Comparison of ENCODE assay signal across 9 cellular contexts in genomic region chr12:107759410-107759809, GRCh38. TPM values are rescaled to one million over a fixed set of nuclear protein-coding genes. Genes with fewer than 3 reads are reported as not detected.
DNase-seq lines count a peak whose midpoint lies in the region; ATAC-seq and TF ChIP-seq lines count a peak whose summit lies in the region.
"Had no signal": no experiment of that assay in that cellular context is flagged by ENCODE, and none has a peak within 500 bp of the region (broad histone marks: within the 10 kb centered on the region; RNA-seq: fewer than 3 reads in every experiment).

No MANE protein-coding gene starts in this region.

- no peak for TF ChIP-seq EP300 in SK-N-SH (IDR thresholded peaks at IDR 0.05; ENCODE audit: borderline replicate concordance in 1 of 2, low read depth in 1 of 2, low read length in 1 of 2)

- peaks cover 24% of the 10 kb centered on the region for H4K20me1 ChIP-seq in SK-N-SH (ENCODE audit: insufficient read depth)

- H3K36me3 ChIP-seq in CD4-positive, CD25-positive, alpha-beta regulatory T cell (ENCODE audit: control insufficient read depth, insufficient read depth, low read length) = peaks cover 38% of the 10 kb centered on the region
- peaks cover 32 to 42% of the 10 kb centered on the region in 2 experiments for H3K36me3 ChIP-seq in SK-N-SH (replicated peaks in 1 of 2; ENCODE audit: control insufficient read depth in 1 of 2, insufficient read depth in 2 of 2, low read length in 1 of 2)

- H3K79me2 ChIP-seq in SK-N-SH (ENCODE audit: insufficient read depth) = peaks cover 60% of the 10 kb centered on the region

- H3K4me2 ChIP-seq in SK-N-SH = peak overlapping the region; percentile 83

- no peak for TF ChIP-seq RAD21 in SK-N-SH (IDR thresholded peaks at IDR 0.05; ENCODE audit: low read length)

- no peaks in the 10 kb centered on the region for H3K27me3 ChIP-seq in CD4-positive, CD25-positive, alpha-beta regulatory T cell (ENCODE audit: control insufficient read depth, insufficient read depth, low read length)
- no peaks in the 10 kb centered on the region for H3K27me3 ChIP-seq in SK-N-SH (ENCODE audit: insufficient read depth)

- peak overlapping the region; percentile 45 for H3K27ac ChIP-seq in CD4-positive, CD25-positive, alpha-beta regulatory T cell (ENCODE audit: insufficient read depth, low read length, poor library complexity, severe bottlenecking)
- peak overlapping the region in 1 of 2 experiments; percentile 71; a peak in 3 of 4 replicates for H3K27ac ChIP-seq in SK-N-SH (ENCODE audit: low read depth in 2 of 2, low read length in 1 of 2)

- H3K27me3 Mint-ChIP-seq in CD4-positive, CD25-positive, alpha-beta regulatory T cell = no peaks in the 10 kb centered on the region
- no peaks in the 10 kb centered on the region for H3K27me3 Mint-ChIP-seq in natural killer cell treated with Interleukin-12 subunit alpha and Interleukin-12 subunit beta and Interleukin-15 and Interleukin-18, amount 100 ng/mL, for 72 hours

- H3K36me3 Mint-ChIP-seq in CD4-positive, CD25-positive, alpha-beta regulatory T cell = peaks cover 5% of the 10 kb centered on the region
- H3K36me3 Mint-ChIP-seq in natural killer cell treated with Interleukin-12 subunit alpha and Interleukin-12 subunit beta and Interleukin-15 and Interleukin-18, amount 100 ng/mL, for 72 hours = peaks cover 6% of the 10 kb centered on the region

- CTCF ChIA-PET in SK-N-SH (lab: Yijun Ruan, JAX) = interaction anchor here (1.8 to 9.0 kb wide), 2 partner anchors 16 to 126 kb away, joined by 4 to 68 read pairs; no protein-coding TSS in a partner anchor

- no peak for TF ChIP-seq CTCF in SK-N-SH (IDR thresholded peaks at IDR 0.05)

- DNase-seq in CD4-positive, CD25-positive, alpha-beta regulatory T cell = peak in 1 of 3 donors; percentile 63
- DNase-seq in HS-27A (ENCODE audit: low read depth) (peak; percentile 55), SK-N-SH (no peak), dermis microvascular lymphatic vessel endothelial cell (ENCODE audit: low read depth in 2 of 2) (peak; percentile 48 to 75), foreskin melanocyte (no peak), retina (no peak), globus pallidus (ENCODE audit: low spot score) (no peak)
- no peak for DNase-seq in natural killer cell treated with Interleukin-12 subunit alpha and Interleukin-12 subunit beta and Interleukin-15 and Interleukin-18, amount 100 ng/mL, for 72 hours (ENCODE audit: low spot score)

- H3K9me3 Mint-ChIP-seq in CD4-positive, CD25-positive, alpha-beta regulatory T cell = peaks cover 0 to 3% (median 0%) of the 10 kb centered on the region in 7 donors
- no peaks in the 10 kb centered on the region for H3K9me3 Mint-ChIP-seq in natural killer cell treated with Interleukin-12 subunit alpha and Interleukin-12 subunit beta and Interleukin-15 and Interleukin-18, amount 100 ng/mL, for 72 hours

- H3K4me1 ChIP-seq in CD4-positive, CD25-positive, alpha-beta regulatory T cell (ENCODE audit: control insufficient read depth, insufficient read depth, low read length, poor library complexity, severe bottlenecking) = peaks cover 34% of the 10 kb centered on the region
- peaks cover 10 to 15% of the 10 kb centered on the region in 2 experiments; a peak in 2 of 4 replicates for H3K4me1 ChIP-seq in SK-N-SH (ENCODE audit: control insufficient read depth in 1 of 2, insufficient read depth in 2 of 2, low read depth in 1 of 2, low read length in 1 of 2)

- H3K4me1 Mint-ChIP-seq in CD4-positive, CD25-positive, alpha-beta regulatory T cell = peaks cover 18 to 43% (median 33%) of the 10 kb centered on the region in 4 donors
- H3K4me1 Mint-ChIP-seq in natural killer cell treated with Interleukin-12 subunit alpha and Interleukin-12 subunit beta and Interleukin-15 and Interleukin-18, amount 100 ng/mL, for 72 hours (ENCODE audit: low read depth in 2 of 2) = peaks cover 24 to 27% of the 10 kb centered on the region in 2 donors

- ATAC-seq in CD4-positive, CD25-positive, alpha-beta regulatory T cell (ENCODE audit: low read depth in 2 of 2) = no peak
- no peak for ATAC-seq in natural killer cell treated with Interleukin-12 subunit alpha and Interleukin-12 subunit beta and Interleukin-15 and Interleukin-18, amount 100 ng/mL, for 72 hours

- no peak overlapping the region for H2AFZ ChIP-seq in SK-N-SH (ENCODE audit: low read depth)

- POLR2A ChIA-PET in SK-N-SH (lab: Yijun Ruan, JAX) = interaction anchor here (1.3 kb wide), 1 partner anchor 144 kb away, joined by 3 read pairs; no protein-coding TSS in a partner anchor

- H3K27ac Mint-ChIP-seq in CD4-positive, CD25-positive, alpha-beta regulatory T cell = peak overlapping the region; percentile 46 to 88 (median 66)
- peak overlapping the region; percentile 82 to 89 for H3K27ac Mint-ChIP-seq in natural killer cell treated with Interleukin-12 subunit alpha and Interleukin-12 subunit beta and Interleukin-15 and Interleukin-18, amount 100 ng/mL, for 72 hours

- peaks cover 8% of the 10 kb centered on the region for H3F3A ChIP-seq in SK-N-SH (replicated peaks; ENCODE audit: insufficient read depth)

- H3K9me3 ChIP-seq in CD4-positive, CD25-positive, alpha-beta regulatory T cell (ENCODE audit: control insufficient read depth in 2 of 2, low read length in 2 of 2) = no peaks in the 10 kb centered on the region
- no peaks in the 10 kb centered on the region for H3K9me3 ChIP-seq in SK-N-SH

- peak overlapping the region; percentile 90 for H3K9ac ChIP-seq in SK-N-SH

- no peaks in the 10 kb centered on the region for H3K9me2 ChIP-seq in SK-N-SH

- H3K4me3 ChIP-seq in CD4-positive, CD25-positive, alpha-beta regulatory T cell (ENCODE audit: low read depth, low read length) = peak overlapping the region; percentile 91
- peak overlapping the region; percentile 82 to 89 for H3K4me3 ChIP-seq in SK-N-SH (ENCODE audit: low read depth in 2 of 2, low read length in 1 of 2)

- WGBS in SK-N-SH (ENCODE audit: low lambda C conversion rate) = 11% methylated on average over 3 of the region's 3 CpGs

- peak overlapping the region; percentile 89 to 93 (median 92) for H3K4me3 Mint-ChIP-seq in CD4-positive, CD25-positive, alpha-beta regulatory T cell
- peak overlapping the region; percentile 95 for H3K4me3 Mint-ChIP-seq in natural killer cell treated with Interleukin-12 subunit alpha and Interleukin-12 subunit beta and Interleukin-15 and Interleukin-18, amount 100 ng/mL, for 72 hours

TF ChIP-seq in SK-N-SH, 30 proteins besides CTCF, POLR2A, EP300 and RAD21:
- TF ChIP-seq, protein P1, sequence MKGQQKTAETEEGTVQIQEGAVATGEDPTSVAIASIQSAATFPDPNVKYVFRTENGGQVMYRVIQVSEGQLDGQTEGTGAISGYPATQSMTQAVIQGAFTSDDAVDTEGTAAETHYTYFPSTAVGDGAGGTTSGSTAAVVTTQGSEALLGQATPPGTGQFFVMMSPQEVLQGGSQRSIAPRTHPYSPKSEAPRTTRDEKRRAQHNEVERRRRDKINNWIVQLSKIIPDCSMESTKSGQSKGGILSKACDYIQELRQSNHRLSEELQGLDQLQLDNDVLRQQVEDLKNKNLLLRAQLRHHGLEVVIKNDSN (IDR thresholded peaks at IDR 0.05; ENCODE audit: borderline replicate concordance, low read depth) = no peak
- TF ChIP-seq JUND (IDR thresholded peaks at IDR 0.05) (peak; percentile 47), MXI1 (IDR thresholded peaks at IDR 0.05; ENCODE audit: low read depth, low read length) (peak; percentile 26; the same call in 1 of the 2 replicates), MAX (IDR thresholded peaks at IDR 0.05; ENCODE audit: low read depth) (0 out of 2 replicates have a peak, but pooled peaks have one; percentile 25), ELF1 (IDR thresholded peaks at IDR 0.05) (no peak), FOSL2 (IDR thresholded peaks at IDR 0.05; ENCODE audit: borderline replicate concordance, low read depth) (peak; percentile 53; the same call in 1 of the 2 replicates), CHD2 (IDR thresholded peaks at IDR 0.05; ENCODE audit: low read length, partially characterized antibody) (no peak), RCOR1 (IDR thresholded peaks at IDR 0.05; ENCODE audit: low read length) (no peak), POLR2AphosphoS5 (IDR thresholded peaks at IDR 0.05; ENCODE audit: low read depth, low read length) (no peak), NFIC (IDR thresholded peaks at IDR 0.05; ENCODE audit: borderline replicate concordance) (no peak)

RNA-seq across cellular contexts. Expression of gene PRDM4, which starts 1.5 kb away (rescaled TPM):
- total RNA-seq in CD4-positive, CD25-positive, alpha-beta regulatory T cell = 37.3 TPM
- polyA plus RNA-seq in CD4-positive, CD25-positive, alpha-beta regulatory T cell = 10 to 100 TPM; 12.7 to 15.5 (median 13.8) TPM
- polyA plus RNA-seq in SK-N-SH (2012; rRNA removed) = 22.1 and 27.9 TPM in 2 replicates
- 22.0 and 24.6 TPM in 2 replicates for polyA plus RNA-seq in SK-N-SH (2012; cell fraction: cytosol; rRNA removed)
- 24.2 and 36.7 TPM in 2 replicates for polyA plus RNA-seq in SK-N-SH (2012; cell fraction: nucleus; rRNA removed)
- 13.4 and 20.2 TPM in 2 replicates for total RNA-seq in dermis microvascular lymphatic vessel endothelial cell
- 10 to 100 TPM; 27.0 to 36.9 TPM for total RNA-seq in natural killer cell treated with Interleukin-12 subunit alpha and Interleukin-12 subunit beta and Interleukin-15 and Interleukin-18, amount 100 ng/mL, for 72 hours

RNA-seq across cellular contexts. Expression of gene ASCL4, which starts 15.1 kb away (rescaled TPM):
- not detected for total RNA-seq in CD4-positive, CD25-positive, alpha-beta regulatory T cell
- polyA plus RNA-seq in CD4-positive, CD25-positive, alpha-beta regulatory T cell = not detected
- not detected in 2 replicates for polyA plus RNA-seq in SK-N-SH (2012; rRNA removed)
- not detected in 2 replicates for polyA plus RNA-seq in SK-N-SH (2012; cell fraction: cytosol; rRNA removed)
- polyA plus RNA-seq in SK-N-SH (2012; cell fraction: nucleus; rRNA removed) = not detected in 2 replicates
- total RNA-seq in dermis microvascular lymphatic vessel endothelial cell = not detected in 2 replicates
- not detected for total RNA-seq in natural killer cell treated with Interleukin-12 subunit alpha and Interleukin-12 subunit beta and Interleukin-15 and Interleukin-18, amount 100 ng/mL, for 72 hours
- total RNA-seq: temporal lobe had no signal

Comparison
In these comparisons a context has a peak if more than half of its experiments do, and no peak if none do; other contexts are left out.
1. DNase-seq: peak in HS-27A (single experiment) and dermis microvascular lymphatic vessel endothelial cell (2 of 2); none in SK-N-SH (single experiment), natural killer cell treated with Interleukin-12 subunit alpha and Interleukin-12 subunit beta and Interleukin-15 and Interleukin-18, amount 100 ng/mL, for 72 hours (single experiment), foreskin melanocyte (single experiment), retina (single experiment) and globus pallidus (single experiment).